Comparison of ENCODE assay signal across 2 cellular contexts in the genomic region with DNA sequence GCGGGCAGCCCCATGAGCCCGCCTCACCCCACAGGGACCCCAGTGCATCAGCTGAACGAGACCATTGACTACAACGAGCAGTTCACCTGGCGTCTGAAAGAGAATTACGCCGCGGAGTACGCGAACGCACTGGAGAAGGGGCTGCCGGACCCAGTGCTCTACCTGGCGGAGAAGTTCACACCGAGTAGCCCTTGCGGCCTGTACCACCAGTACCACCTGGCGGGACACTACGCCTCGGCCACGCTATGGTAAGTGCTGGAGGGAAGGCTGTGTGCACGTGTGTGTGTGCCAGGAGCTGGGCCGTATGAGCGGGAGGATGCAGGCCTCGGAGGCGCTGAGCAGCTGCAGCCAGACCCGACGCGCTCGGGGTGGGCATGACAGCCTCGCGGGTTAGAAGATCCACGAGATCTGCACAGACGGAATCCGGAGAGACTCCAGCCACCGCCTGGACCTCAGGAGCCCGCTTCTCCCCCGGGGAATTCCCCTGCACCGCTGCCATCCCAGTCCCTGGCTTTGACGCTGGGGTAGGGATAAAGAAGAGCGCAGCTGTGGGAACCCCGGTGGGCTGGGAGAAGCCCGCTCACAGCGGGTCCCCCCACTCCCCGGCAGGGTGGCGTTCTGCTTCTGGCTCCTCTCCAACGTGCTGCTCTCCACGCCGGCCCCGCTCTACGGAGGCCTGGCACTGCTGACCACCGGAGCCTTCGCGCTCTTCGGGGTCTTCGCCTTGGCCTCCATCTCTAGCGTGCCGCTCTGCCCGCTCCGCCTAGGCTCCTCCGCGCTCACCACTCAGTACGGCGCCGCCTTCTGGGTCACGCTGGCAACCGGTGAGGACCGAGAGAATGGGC.
TF ChIP-seq lines count a peak whose summit lies in the region.

No MANE protein-coding gene starts in this region.

TF ChIP-seq in endothelial cell of umbilical vein, 7 proteins besides CTCF, POLR2A, EP300 and RAD21:
- TF ChIP-seq POLR2AphosphoS5 (IDR thresholded peaks at IDR 0.05; ENCODE audit: insufficient read depth, low read depth, low read length) (no peak), MAX (IDR thresholded peaks at IDR 0.05; ENCODE audit: insufficient read depth, insufficient read length) (no peak), FOS (IDR thresholded peaks at IDR 0.05; ENCODE audit: borderline replicate concordance, insufficient read depth, low read length) (no peak), GATA2 (IDR thresholded peaks at IDR 0.05; ENCODE audit: insufficient read depth, insufficient read length, low read depth, low read length) (no peak), JUN (IDR thresholded peaks at IDR 0.05; ENCODE audit: borderline replicate concordance, insufficient read depth, insufficient read length, low read depth) (no peak), EZH2 (IDR thresholded peaks at IDR 0.05; ENCODE audit: borderline replicate concordance, low read depth, low read length, severe bottlenecking) (peak; percentile 91)

TF ChIP-seq in neural cell, 6 proteins besides CTCF, POLR2A, EP300 and RAD21:
- TF ChIP-seq, protein P1, sequence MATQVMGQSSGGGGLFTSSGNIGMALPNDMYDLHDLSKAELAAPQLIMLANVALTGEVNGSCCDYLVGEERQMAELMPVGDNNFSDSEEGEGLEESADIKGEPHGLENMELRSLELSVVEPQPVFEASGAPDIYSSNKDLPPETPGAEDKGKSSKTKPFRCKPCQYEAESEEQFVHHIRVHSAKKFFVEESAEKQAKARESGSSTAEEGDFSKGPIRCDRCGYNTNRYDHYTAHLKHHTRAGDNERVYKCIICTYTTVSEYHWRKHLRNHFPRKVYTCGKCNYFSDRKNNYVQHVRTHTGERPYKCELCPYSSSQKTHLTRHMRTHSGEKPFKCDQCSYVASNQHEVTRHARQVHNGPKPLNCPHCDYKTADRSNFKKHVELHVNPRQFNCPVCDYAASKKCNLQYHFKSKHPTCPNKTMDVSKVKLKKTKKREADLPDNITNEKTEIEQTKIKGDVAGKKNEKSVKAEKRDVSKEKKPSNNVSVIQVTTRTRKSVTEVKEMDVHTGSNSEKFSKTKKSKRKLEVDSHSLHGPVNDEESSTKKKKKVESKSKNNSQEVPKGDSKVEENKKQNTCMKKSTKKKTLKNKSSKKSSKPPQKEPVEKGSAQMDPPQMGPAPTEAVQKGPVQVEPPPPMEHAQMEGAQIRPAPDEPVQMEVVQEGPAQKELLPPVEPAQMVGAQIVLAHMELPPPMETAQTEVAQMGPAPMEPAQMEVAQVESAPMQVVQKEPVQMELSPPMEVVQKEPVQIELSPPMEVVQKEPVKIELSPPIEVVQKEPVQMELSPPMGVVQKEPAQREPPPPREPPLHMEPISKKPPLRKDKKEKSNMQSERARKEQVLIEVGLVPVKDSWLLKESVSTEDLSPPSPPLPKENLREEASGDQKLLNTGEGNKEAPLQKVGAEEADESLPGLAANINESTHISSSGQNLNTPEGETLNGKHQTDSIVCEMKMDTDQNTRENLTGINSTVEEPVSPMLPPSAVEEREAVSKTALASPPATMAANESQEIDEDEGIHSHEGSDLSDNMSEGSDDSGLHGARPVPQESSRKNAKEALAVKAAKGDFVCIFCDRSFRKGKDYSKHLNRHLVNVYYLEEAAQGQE (IDR thresholded peaks at IDR 0.05; ENCODE audit: borderline replicate concordance): no peak
- TF ChIP-seq TAF1 (IDR thresholded peaks at IDR 0.05; ENCODE audit: low read depth): no peak
- TF ChIP-seq EZH2 (IDR thresholded peaks at IDR 0.05; ENCODE audit: borderline replicate concordance, insufficient read depth, low read length, poor library complexity, severe bottlenecking): no peak
- no peak for TF ChIP-seq MXI1 (conservative IDR thresholded peaks at IDR 0.05; ENCODE audit: poor library complexity, severe bottlenecking)
- TF ChIP-seq POLR2AphosphoS5 (IDR thresholded peaks at IDR 0.05): no peak
- no peak for TF ChIP-seq SMC3 (conservative IDR thresholded peaks at IDR 0.05; ENCODE audit: poor library complexity)
